19 cellular contexts compared by ENCODE assay signal in genomic region chr1:8945568-8945967, GRCh38. TPM values are rescaled to one million over a fixed set of nuclear protein-coding genes. Genes with fewer than 3 reads are reported as not detected.
DNase-seq lines count a peak whose midpoint lies in the region; ATAC-seq and TF ChIP-seq lines count a peak whose summit lies in the region.
"Had no signal": no experiment of that assay in that cellular context is flagged by ENCODE, and none has a peak within 500 bp of the region (broad histone marks: within the 10 kb centered on the region; RNA-seq: fewer than 3 reads in every experiment).

TSS of gene CA6 (plus strand) at chr1:8945868. CDS start at chr1:8945887, 19 bp downstream.

- H3K4me3 ChIP-seq in naive thymus-derived CD4-positive, alpha-beta T cell (ENCODE audit: low read length): no peak within 1 kb of the TSS
- H3K4me3 ChIP-seq: esophagus squamous epithelium had no signal

- H3K36me3 ChIP-seq in naive thymus-derived CD4-positive, alpha-beta T cell (ENCODE audit: control insufficient read depth in 2 of 3, insufficient read depth in 3 of 3, low read length in 3 of 3): no peaks in the 10 kb centered on the region
- H3K36me3 ChIP-seq: esophagus squamous epithelium had no signal

- peaks cover 26% of the 10 kb centered on the region for H3K4me1 Mint-ChIP-seq in activated CD4-positive, alpha-beta T cell treated with anti-CD3 and anti-CD28 coated beads for 36 hours
- H3K4me1 Mint-ChIP-seq in activated T-helper 17 cell treated with anti-CD3 and anti-CD28 coated beads, Interleukin-2, amount 50 U/mL, for 72 hours: peaks cover 22% of the 10 kb centered on the region
- peaks cover 43 to 90% (median 68%) of the 10 kb centered on the region in 7 donors for H3K4me1 Mint-ChIP-seq in naive thymus-derived CD4-positive, alpha-beta T cell
- peaks cover 2% of the 10 kb centered on the region for H3K4me1 Mint-ChIP-seq in osteocyte (ENCODE audit: unreplicated experiment)

- intact Hi-C loops in activated CD4-positive, alpha-beta T cell treated with anti-CD3 and anti-CD28 coated beads for 36 hours (cut with DNase I, micrococcal nuclease): no loop called here
- intact Hi-C loops in naive thymus-derived CD4-positive, alpha-beta T cell (cut with micrococcal nuclease): loop anchor here in 1 of 2 donors (5.0 kb wide), 1 partner anchor 42 kb away; no protein-coding TSS in a partner anchor

- CTCF ChIA-PET in activated CD4-positive, alpha-beta T cell treated with anti-CD3 and anti-CD28 coated beads for 36 hours (lab: Charles Lee): interaction anchor here (0.8 kb wide), 1 partner anchor 177 kb away, joined by 3 read pairs; no protein-coding TSS in a partner anchor
- CTCF ChIA-PET in naive thymus-derived CD4-positive, alpha-beta T cell (lab: Charles Lee): interaction anchor here (1.0 to 1.3 kb wide), 4 partner anchors 11 to 59 kb away, joined by 3 to 6 read pairs (median 4); no protein-coding TSS in a partner anchor

- peaks cover 2% of the 10 kb centered on the region for H3K36me3 Mint-ChIP-seq in activated CD4-positive, alpha-beta T cell treated with anti-CD3 and anti-CD28 coated beads for 36 hours (ENCODE audit: low read depth)
- no peaks in the 10 kb centered on the region for H3K36me3 Mint-ChIP-seq in activated T-helper 17 cell treated with anti-CD3 and anti-CD28 coated beads, Interleukin-2, amount 50 U/mL, for 72 hours (ENCODE audit: low read depth)
- H3K36me3 Mint-ChIP-seq in naive thymus-derived CD4-positive, alpha-beta T cell: peaks cover 0 to 45% (median 0%) of the 10 kb centered on the region in 5 donors
- H3K36me3 Mint-ChIP-seq in osteocyte (ENCODE audit: unreplicated experiment): no peaks in the 10 kb centered on the region

- H3K4me1 ChIP-seq in naive thymus-derived CD4-positive, alpha-beta T cell (ENCODE audit: control insufficient read depth in 2 of 2, insufficient read depth in 2 of 2, low read length in 2 of 2): peaks cover 16 to 75% of the 10 kb centered on the region in 2 donors
- H3K4me1 ChIP-seq: Caco-2 had no signal

- no peak for TF ChIP-seq CTCF in osteocyte (IDR thresholded peaks at IDR 0.05)

- H3K9me3 Mint-ChIP-seq in activated CD4-positive, alpha-beta T cell treated with anti-CD3 and anti-CD28 coated beads for 36 hours (ENCODE audit: low read depth): no peaks in the 10 kb centered on the region
- no peaks in the 10 kb centered on the region for H3K9me3 Mint-ChIP-seq in activated T-helper 17 cell treated with anti-CD3 and anti-CD28 coated beads, Interleukin-2, amount 50 U/mL, for 72 hours
- H3K9me3 Mint-ChIP-seq in naive thymus-derived CD4-positive, alpha-beta T cell: peaks cover 0 to 1% (median 0%) of the 10 kb centered on the region in 11 donors
- H3K9me3 Mint-ChIP-seq in osteocyte (ENCODE audit: unreplicated experiment): no peaks in the 10 kb centered on the region
- H3K9me3 Mint-ChIP-seq: nephron had no signal

- POLR2A ChIA-PET in activated CD4-positive, alpha-beta T cell treated with anti-CD3 and anti-CD28 coated beads for 36 hours (lab: Charles Lee): interaction anchor here (0.6 kb wide), 1 partner anchor 88 kb away, joined by 3 read pairs; no protein-coding TSS in a partner anchor
- POLR2A ChIA-PET in naive thymus-derived CD4-positive, alpha-beta T cell (lab: Charles Lee): interaction anchor here (1.1 to 6.3 kb wide), 5 partner anchors 8 to 41 kb away, joined by 3 to 39 read pairs (median 10); no protein-coding TSS in a partner anchor

- H3K27ac ChIP-seq in naive thymus-derived CD4-positive, alpha-beta T cell (ENCODE audit: low read depth, low read length): peak within 1 kb of the TSS; percentile 57
- H3K27ac ChIP-seq: esophagus squamous epithelium had no signal

- no peak for DNase-seq in activated CD4-positive, alpha-beta T cell treated with anti-CD3 and anti-CD28 coated beads for 36 hours
- no peak for DNase-seq in activated CD4-positive, alpha-beta T cell treated with anti-CD3 and anti-CD28 coated beads for 4 hours
- DNase-seq in COR-L47 (lab: John Stamatoyannopoulos, UW): peak; percentile 52
- no peak for DNase-seq in naive thymus-derived CD4-positive, alpha-beta T cell
- DNase-seq in Kasumi-1 (lab: John Stamatoyannopoulos, UW): no peak
- no peak for DNase-seq in osteocyte (ENCODE audit: extremely low spot score, unreplicated experiment)
- no peak for DNase-seq in pons (ENCODE audit: low spot score)
- DNase-seq: activated effector memory CD4-positive, alpha-beta T cell treated with anti-CD3 and anti-CD28 coated beads, Interleukin-2, amount 50 U/mL, for 16 hours; Caco-2; esophagus squamous epithelium; GDM1; KG1; NCI-H226; T-helper 9 cell had no signal

- peak within 1 kb of the TSS; percentile 89 for H3K27ac Mint-ChIP-seq in activated CD4-positive, alpha-beta T cell treated with anti-CD3 and anti-CD28 coated beads for 36 hours
- peak within 1 kb of the TSS; percentile 95 for H3K27ac Mint-ChIP-seq in activated T-helper 17 cell treated with anti-CD3 and anti-CD28 coated beads, Interleukin-2, amount 50 U/mL, for 72 hours
- peak within 1 kb of the TSS; percentile 68 to 98 (median 90) for H3K27ac Mint-ChIP-seq in naive thymus-derived CD4-positive, alpha-beta T cell
- H3K27ac Mint-ChIP-seq in osteocyte (ENCODE audit: unreplicated experiment): no peak within 1 kb of the TSS

- ATAC-seq in activated CD4-positive, alpha-beta T cell treated with anti-CD3 and anti-CD28 coated beads for 36 hours: no peak
- no peak for ATAC-seq in activated T-helper 17 cell treated with anti-CD3 and anti-CD28 coated beads, Interleukin-2, amount 50 U/mL, for 72 hours (replicated peaks)
- ATAC-seq in naive thymus-derived CD4-positive, alpha-beta T cell: no peak

- no peaks in the 10 kb centered on the region for H3K27me3 ChIP-seq in naive thymus-derived CD4-positive, alpha-beta T cell (ENCODE audit: control insufficient read depth in 2 of 2, insufficient read depth in 2 of 2, low read length in 2 of 2)
- H3K27me3 ChIP-seq: esophagus squamous epithelium had no signal

- no peak within 1 kb of the TSS for H3K4me3 Mint-ChIP-seq in activated CD4-positive, alpha-beta T cell treated with anti-CD3 and anti-CD28 coated beads for 36 hours
- H3K4me3 Mint-ChIP-seq in activated T-helper 17 cell treated with anti-CD3 and anti-CD28 coated beads, Interleukin-2, amount 50 U/mL, for 72 hours: peak within 1 kb of the TSS; percentile 78
- peak within 1 kb of the TSS; percentile 5 to 80 (median 61) for H3K4me3 Mint-ChIP-seq in naive thymus-derived CD4-positive, alpha-beta T cell
- H3K4me3 Mint-ChIP-seq in osteocyte (ENCODE audit: unreplicated experiment): no peak within 1 kb of the TSS
- H3K4me3 Mint-ChIP-seq: nephron had no signal

- no peaks in the 10 kb centered on the region for H3K27me3 Mint-ChIP-seq in activated CD4-positive, alpha-beta T cell treated with anti-CD3 and anti-CD28 coated beads for 36 hours
- no peaks in the 10 kb centered on the region for H3K27me3 Mint-ChIP-seq in activated T-helper 17 cell treated with anti-CD3 and anti-CD28 coated beads, Interleukin-2, amount 50 U/mL, for 72 hours
- H3K27me3 Mint-ChIP-seq in naive thymus-derived CD4-positive, alpha-beta T cell: no peaks in the 10 kb centered on the region
- H3K27me3 Mint-ChIP-seq in osteocyte (ENCODE audit: unreplicated experiment): no peaks in the 10 kb centered on the region

- no peaks in the 10 kb centered on the region for H3K9me3 ChIP-seq in naive thymus-derived CD4-positive, alpha-beta T cell (ENCODE audit: control insufficient read depth in 2 of 3, low read length in 3 of 3)
- H3K9me3 ChIP-seq: Caco-2, esophagus squamous epithelium had no signal

RNA-seq across cellular contexts. Expression of gene CA6, which starts in this region (rescaled TPM):
- total RNA-seq in activated CD4-positive, alpha-beta T cell treated with anti-CD3 and anti-CD28 coated beads for 36 hours: under 1 TPM in 1 of 2 experiments, not detected in 1; 0.27 TPM
- 1 to 10 TPM in 1 of 2 donors, under 1 TPM in 1; 0.78 to 2.2 TPM for total RNA-seq in activated T-helper 17 cell treated with anti-CD3 and anti-CD28 coated beads, Interleukin-2, amount 50 U/mL, for 72 hours
- 1 to 10 TPM in 2 of 5 experiments, under 1 TPM in 3; 0.49 to 5.9 (median 0.90) TPM for total RNA-seq in naive thymus-derived CD4-positive, alpha-beta T cell
- 1 to 10 TPM; 3.6 to 9.3 TPM for polyA plus RNA-seq in naive thymus-derived CD4-positive, alpha-beta T cell
- not detected in 2 replicates for total RNA-seq in osteocyte
- total RNA-seq: Caco-2, dermis microvascular lymphatic vessel endothelial cell, esophagus squamous epithelium, lung microvascular endothelial cell, renal cortical epithelial cell had no signal

Comparison
In these comparisons a context has a peak if more than half of its experiments do, and no peak if none do; other contexts are left out.
1. H3K4me3 Mint-ChIP-seq: peak in activated T-helper 17 cell treated with anti-CD3 and anti-CD28 coated beads, Interleukin-2, amount 50 U/mL, for 72 hours (single experiment) and naive thymus-derived CD4-positive, alpha-beta T cell (10 of 10); none in activated CD4-positive, alpha-beta T cell treated with anti-CD3 and anti-CD28 coated beads for 36 hours (single experiment) and osteocyte (single experiment).